In the genomic region with DNA sequence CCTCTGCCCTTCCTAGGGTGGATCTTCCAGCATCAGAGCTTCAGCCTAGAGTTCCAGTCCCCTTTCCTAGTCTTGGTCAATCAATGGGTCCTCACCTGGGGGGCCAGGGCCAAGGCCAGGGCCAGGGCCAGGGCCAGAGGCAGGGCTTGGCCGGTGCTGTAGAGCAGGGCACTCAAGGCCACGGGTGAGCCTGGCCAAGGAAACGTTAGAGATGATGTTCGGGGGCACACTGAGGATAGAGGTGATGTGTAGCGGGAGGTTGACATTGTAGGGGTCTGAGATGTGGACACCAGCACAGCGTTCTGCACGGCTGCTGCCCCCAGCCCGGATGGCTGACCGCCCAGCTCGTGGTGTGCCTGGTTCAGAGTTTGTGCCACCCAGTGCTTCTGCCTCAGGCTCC, we compare ENCODE assay signal across 1 cellular context.
TF ChIP-seq lines count a peak whose summit lies in the region.

No MANE protein-coding gene starts in this region.

TF ChIP-seq in IMR-90, 13 proteins besides CTCF, POLR2A, EP300 and RAD21:
- TF ChIP-seq, protein P1, sequence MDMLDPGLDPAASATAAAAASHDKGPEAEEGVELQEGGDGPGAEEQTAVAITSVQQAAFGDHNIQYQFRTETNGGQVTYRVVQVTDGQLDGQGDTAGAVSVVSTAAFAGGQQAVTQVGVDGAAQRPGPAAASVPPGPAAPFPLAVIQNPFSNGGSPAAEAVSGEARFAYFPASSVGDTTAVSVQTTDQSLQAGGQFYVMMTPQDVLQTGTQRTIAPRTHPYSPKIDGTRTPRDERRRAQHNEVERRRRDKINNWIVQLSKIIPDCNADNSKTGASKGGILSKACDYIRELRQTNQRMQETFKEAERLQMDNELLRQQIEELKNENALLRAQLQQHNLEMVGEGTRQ (IDR thresholded peaks at IDR 0.05; ENCODE audit: low read depth, low read length), result no peak
- TF ChIP-seq SMC3 (IDR thresholded peaks at IDR 0.05; ENCODE audit: low read depth, low read length) (no peak), RCOR1 (IDR thresholded peaks at IDR 0.05; ENCODE audit: insufficient replicate concordance, low read length) (no peak), FOS (IDR thresholded peaks at IDR 0.05; ENCODE audit: low read depth, low read length) (no peak), MXI1 (IDR thresholded peaks at IDR 0.05; ENCODE audit: borderline replicate concordance, low read depth, low read length) (no peak), BHLHE40 (IDR thresholded peaks at IDR 0.05; ENCODE audit: low read depth, low read length) (no peak), MAZ (IDR thresholded peaks at IDR 0.05; ENCODE audit: borderline replicate concordance, low read depth, low read length) (no peak), CEBPB (IDR thresholded peaks at IDR 0.05; ENCODE audit: low read depth, low read length) (no peak), CHD1 (IDR thresholded peaks at IDR 0.05; ENCODE audit: low read depth, low read length) (no peak), RFX5 (IDR thresholded peaks at IDR 0.05; ENCODE audit: low read depth, low read length) (no peak), MAFK (IDR thresholded peaks at IDR 0.05; ENCODE audit: low read depth, low read length) (no peak)
- TF ChIP-seq, protein P2, sequence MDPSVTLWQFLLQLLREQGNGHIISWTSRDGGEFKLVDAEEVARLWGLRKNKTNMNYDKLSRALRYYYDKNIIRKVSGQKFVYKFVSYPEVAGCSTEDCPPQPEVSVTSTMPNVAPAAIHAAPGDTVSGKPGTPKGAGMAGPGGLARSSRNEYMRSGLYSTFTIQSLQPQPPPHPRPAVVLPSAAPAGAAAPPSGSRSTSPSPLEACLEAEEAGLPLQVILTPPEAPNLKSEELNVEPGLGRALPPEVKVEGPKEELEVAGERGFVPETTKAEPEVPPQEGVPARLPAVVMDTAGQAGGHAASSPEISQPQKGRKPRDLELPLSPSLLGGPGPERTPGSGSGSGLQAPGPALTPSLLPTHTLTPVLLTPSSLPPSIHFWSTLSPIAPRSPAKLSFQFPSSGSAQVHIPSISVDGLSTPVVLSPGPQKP (IDR thresholded peaks at IDR 0.05; ENCODE audit: borderline replicate concordance, low read depth, low read length), result no peak
